In genomic region chr2:145010635-145011034, GRCh38 we compare ENCODE assay signal across 27 cellular contexts.
"Had no signal": no experiment of that assay in that cellular context is flagged by ENCODE, and none has a peak within 500 bp of the region (broad histone marks: within the 10 kb centered on the region; RNA-seq: fewer than 3 reads in every experiment).

No MANE protein-coding gene starts in this region.

- H3K27ac ChIP-seq: ascending aorta, cardiac muscle cell, Peyer's patch had no signal

- H3K4me3 ChIP-seq: ascending aorta, cardiac muscle cell, Peyer's patch had no signal

- ATAC-seq: activated CD8-positive, alpha-beta T cell treated with anti-CD3 and anti-CD28 coated beads, Interleukin-2, amount 10 ng/mL, durations not matched to agents 7 days and 5 days; SK-N-SH treated with all-trans-retinoic acid at 6 μM for 48 hours; T-cell; T-helper 17 cell had no signal

- H3K4me1 ChIP-seq: Peyer's patch had no signal

- H3K27me3 ChIP-seq: ascending aorta, cardiac muscle cell, Peyer's patch had no signal

- H3K9me3 ChIP-seq: ascending aorta, Peyer's patch had no signal

- H3K36me3 ChIP-seq: ascending aorta, cardiac muscle cell, Peyer's patch had no signal

- DNase-seq: activated CD4-positive, alpha-beta T cell treated with anti-CD3 and anti-CD28 coated beads, Interleukin-2, amount 10 ng/mL, durations not matched to agents 24 days and 14 days; activated CD4-positive, alpha-beta T cell treated with anti-CD3 and anti-CD28 coated beads, Interleukin-2, amount 50 U/mL, for 4 hours; activated CD8-positive, alpha-beta T cell treated with anti-CD3 and anti-CD28 coated beads, Interleukin-2, amount 10 ng/mL, durations not matched to agents 7 days and 5 days; activated gamma-delta T cell; activated naive CD4-positive, alpha-beta T cell treated with Interleukin-2 at 50 U/mL for 16 hours; activated naive CD8-positive, alpha-beta T cell treated with anti-CD3 and anti-CD28 coated beads, Interleukin-2, amount 10 ng/mL, durations not matched to agents 7 days and 5 days; activated T-cell treated with anti-CD3 and anti-CD28 coated beads, Interleukin-2, amount 50 U/mL, for 24 hours; amygdala; NCI-H1048; NCI-H1105 treated with DMSO at 0.1 percent for 48 hours; NCI-H1436; NCI-H1694; NCI-H1930; NCI-H2107; NCI-H2171; NCI-H510A; NCI-H526; NCI-H748 treated with DMSO at 0.1 percent for 48 hours; Peyer's patch; RPMI8226; SIG-M5; T-cell; T-helper 17 cell; T-helper 9 cell had no signal
